ENCODE assay signal across 11 cellular contexts in genomic region chr2:64700133-64700809, GRCh38. TPM values are rescaled to one million over a fixed set of nuclear protein-coding genes. Genes with fewer than 3 reads are reported as not detected.
DNase-seq lines count a peak whose midpoint lies in the region; ATAC-seq lines count a peak whose summit lies in the region.
"Had no signal": no experiment of that assay in that cellular context is flagged by ENCODE, and none has a peak within 500 bp of the region (broad histone marks: within the 10 kb centered on the region; RNA-seq: fewer than 3 reads in every experiment).

No MANE protein-coding gene starts in this region.

- H3K9me3 Mint-ChIP-seq in CD4-positive, CD25-positive, alpha-beta regulatory T cell, result no peaks in the 10 kb centered on the region
- H3K9me3 Mint-ChIP-seq in effector memory CD8-positive, alpha-beta T cell, result no peaks in the 10 kb centered on the region
- H3K9me3 Mint-ChIP-seq: mesothelial cell of epicardium had no signal

- H3K4me3 Mint-ChIP-seq in CD4-positive, CD25-positive, alpha-beta regulatory T cell, result peak overlapping the region in 1 of 4 donors; percentile 59
- H3K4me3 Mint-ChIP-seq in effector memory CD8-positive, alpha-beta T cell, result peak overlapping the region; percentile 34 to 40
- H3K4me3 Mint-ChIP-seq: mesothelial cell of epicardium had no signal

- H3K9me3 ChIP-seq in CD4-positive, CD25-positive, alpha-beta regulatory T cell (ENCODE audit: control insufficient read depth in 2 of 2, low read length in 2 of 2), result no peaks in the 10 kb centered on the region

- H3K27me3 Mint-ChIP-seq in CD4-positive, CD25-positive, alpha-beta regulatory T cell, result no peaks in the 10 kb centered on the region
- H3K27me3 Mint-ChIP-seq in effector memory CD8-positive, alpha-beta T cell, result no peaks in the 10 kb centered on the region

- no peak overlapping the region for H3K27ac ChIP-seq in CD4-positive, CD25-positive, alpha-beta regulatory T cell (ENCODE audit: insufficient read depth, low read length, poor library complexity, severe bottlenecking)

- DNase-seq in CD4-positive, CD25-positive, alpha-beta regulatory T cell, result peak in 1 of 3 donors; percentile 44
- DNase-seq in effector memory CD8-positive, alpha-beta T cell, result no peak
- no peak for DNase-seq in amygdala (lab: John Stamatoyannopoulos, UW)
- DNase-seq: activated CD4-positive, CD25-positive, alpha-beta regulatory T cell; NCI-H510A had no signal

- H3K36me3 ChIP-seq in CD4-positive, CD25-positive, alpha-beta regulatory T cell (ENCODE audit: control insufficient read depth, insufficient read depth, low read length), result no peaks in the 10 kb centered on the region

- H3K4me1 ChIP-seq in CD4-positive, CD25-positive, alpha-beta regulatory T cell (ENCODE audit: control insufficient read depth, insufficient read depth, low read length, poor library complexity, severe bottlenecking), result peaks cover 23% of the 10 kb centered on the region

- ATAC-seq in CD4-positive, CD25-positive, alpha-beta regulatory T cell (ENCODE audit: low read depth in 2 of 2), result no peak
- ATAC-seq in GM19043 (IDR thresholded peaks at IDR 0.05; ENCODE audit: low read depth, unreplicated experiment) (peak; percentile 47), HG03565 (IDR thresholded peaks at IDR 0.05; ENCODE audit: unreplicated experiment) (peak; percentile 34), GM19328 (IDR thresholded peaks at IDR 0.05; ENCODE audit: unreplicated experiment) (no peak), HG03342 (IDR thresholded peaks at IDR 0.05; ENCODE audit: unreplicated experiment) (no peak), HG02970 (IDR thresholded peaks at IDR 0.05; ENCODE audit: low FRiP score, unreplicated experiment) (no peak)
- peak; percentile 21 for ATAC-seq in effector memory CD8-positive, alpha-beta T cell (replicated peaks)

- peak overlapping the region; percentile 10 to 84 (median 31) for H3K27ac Mint-ChIP-seq in CD4-positive, CD25-positive, alpha-beta regulatory T cell
- H3K27ac Mint-ChIP-seq in effector memory CD8-positive, alpha-beta T cell, result peak overlapping the region in 1 of 2 donors; percentile 85
- H3K27ac Mint-ChIP-seq: mesothelial cell of epicardium had no signal

- peaks cover 30 to 43% (median 37%) of the 10 kb centered on the region in 4 donors for H3K4me1 Mint-ChIP-seq in CD4-positive, CD25-positive, alpha-beta regulatory T cell
- H3K4me1 Mint-ChIP-seq in effector memory CD8-positive, alpha-beta T cell (ENCODE audit: low read depth in 2 of 2), result peaks cover 12 to 26% of the 10 kb centered on the region in 2 donors

- no peaks in the 10 kb centered on the region for H3K36me3 Mint-ChIP-seq in CD4-positive, CD25-positive, alpha-beta regulatory T cell
- H3K36me3 Mint-ChIP-seq in effector memory CD8-positive, alpha-beta T cell (ENCODE audit: insufficient read depth), result no peaks in the 10 kb centered on the region
- H3K36me3 Mint-ChIP-seq: mesothelial cell of epicardium had no signal

- H3K27me3 ChIP-seq in CD4-positive, CD25-positive, alpha-beta regulatory T cell (ENCODE audit: control insufficient read depth, insufficient read depth, low read length), result no peaks in the 10 kb centered on the region

- H3K4me3 ChIP-seq in CD4-positive, CD25-positive, alpha-beta regulatory T cell (ENCODE audit: low read depth, low read length), result no peak overlapping the region

RNA-seq across cellular contexts. Expression of gene SERTAD2, which starts 46.6 kb away (rescaled TPM):
- 33.5 TPM for total RNA-seq in CD4-positive, CD25-positive, alpha-beta regulatory T cell
- 1 to 10 TPM; 4.2 to 7.5 (median 5.7) TPM for polyA plus RNA-seq in CD4-positive, CD25-positive, alpha-beta regulatory T cell

Comparison
In these comparisons a context has a peak if more than half of its experiments do, and no peak if none do; other contexts are left out.
1. ATAC-seq: peak in GM19043 (single experiment), HG03565 (single experiment) and effector memory CD8-positive, alpha-beta T cell (single experiment); none in CD4-positive, CD25-positive, alpha-beta regulatory T cell (0 of 2), GM19328 (single experiment), HG03342 (single experiment) and HG02970 (single experiment).